In the genomic region with DNA sequence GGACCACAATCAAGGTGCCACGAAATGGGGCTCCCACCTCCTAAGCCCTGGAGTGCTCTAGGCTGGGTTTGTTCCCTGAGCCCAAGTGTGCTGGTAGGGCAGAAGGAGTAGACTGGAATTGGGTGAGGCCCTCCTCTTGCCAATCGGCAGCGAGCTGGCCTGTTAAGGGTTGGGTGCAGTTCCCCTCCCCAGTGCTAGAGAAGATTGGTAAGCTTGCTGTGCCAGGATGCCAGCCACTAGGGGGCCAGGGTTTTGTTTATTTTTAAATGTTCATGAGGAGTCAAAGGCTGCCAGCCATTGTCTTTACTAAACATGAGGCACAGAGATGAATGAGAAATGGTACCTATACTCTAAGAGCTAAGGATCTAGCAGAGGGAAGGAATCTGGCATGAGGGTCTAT, we compare ENCODE assay signal across 8 cellular contexts.
DNase-seq lines count a peak whose midpoint lies in the region; ATAC-seq and TF ChIP-seq lines count a peak whose summit lies in the region.

No MANE protein-coding gene starts in this region.

- no peak overlapping the region for H3K4me2 ChIP-seq in DOHH2 (ENCODE audit: low read length)

- no peaks in the 10 kb centered on the region for H3K79me2 ChIP-seq in DOHH2 (ENCODE audit: control insufficient read depth, low read length)

- DNase-seq in T47D (ENCODE audit: low read depth in 1 of 2, low spot score in 1 of 2), result peak; percentile 68 to 82
- no peak for DNase-seq in right lobe of liver
- DNase-seq in NCI-H2029 (lab: John Stamatoyannopoulos, UW), result no peak
- DNase-seq in effector CD4-positive, alpha-beta T cell, result no peak
- DNase-seq in cerebellum (ENCODE audit: low spot score), result no peak

- peaks cover 2% of the 10 kb centered on the region; the same call in 1 of the 2 replicates for H3K27me3 ChIP-seq in DOHH2 (ENCODE audit: control insufficient read depth, low read length)
- no peaks in the 10 kb centered on the region for H3K27me3 ChIP-seq in right lobe of liver

- H3K9me3 ChIP-seq in DOHH2 (ENCODE audit: control insufficient read depth, insufficient read depth, low read length) (no peaks in the 10 kb centered on the region), right lobe of liver (no peaks in the 10 kb centered on the region)

- H4K20me1 ChIP-seq in DOHH2 (ENCODE audit: control insufficient read depth, insufficient read depth, low read depth, low read length), result no peaks in the 10 kb centered on the region

- intact Hi-C loops in right lobe of liver (cut with DNase I), result no loop called here

- WGBS in right lobe of liver (ENCODE audit: insufficient coverage, low coverage, low lambda C conversion rate, missing lambda C conversion rate), result 87% methylated on average over 3 of the region's 3 CpGs

- H3F3A ChIP-seq in DOHH2 (ENCODE audit: control insufficient read depth, insufficient read depth), result no peaks in the 10 kb centered on the region

- in situ Hi-C loops in T47D (cut with HindIII; ENCODE audit: low pct_unique_long_range_greater_than_20kb, low sequenced_read_pairs), result no loop called here

- TF ChIP-seq CTCF in DOHH2 (IDR thresholded peaks at IDR 0.05; ENCODE audit: low read depth, low read length, poor library complexity, severe bottlenecking) (peak; percentile 59), LNCAP (IDR thresholded peaks at IDR 0.05) (peak; percentile 65), right lobe of liver (IDR thresholded peaks at IDR 0.05) (peak; percentile 44 to 57 (median 52))

- ATAC-seq in right lobe of liver, result peak; percentile 48 to 72 (median 68)
- ATAC-seq in HG02970 (IDR thresholded peaks at IDR 0.05; ENCODE audit: low FRiP score, unreplicated experiment), result no peak

- H3K4me1 ChIP-seq in DOHH2 (ENCODE audit: control insufficient read depth, low read length), result no peaks in the 10 kb centered on the region
- H3K4me1 ChIP-seq in right lobe of liver, result no peaks in the 10 kb centered on the region

- H3K4me3 ChIP-seq in DOHH2 (ENCODE audit: low read length) (no peak overlapping the region), right lobe of liver (no peak overlapping the region)

- no peak for TF ChIP-seq POLR2A in right lobe of liver (IDR thresholded peaks at IDR 0.05)

- no peaks in the 10 kb centered on the region for H3K36me3 ChIP-seq in DOHH2 (ENCODE audit: control insufficient read depth, low read length)
- H3K36me3 ChIP-seq in right lobe of liver, result no peaks in the 10 kb centered on the region

- H3K27ac ChIP-seq in DOHH2 (ENCODE audit: low read depth, low read length), result no peak overlapping the region
- H3K27ac ChIP-seq in right lobe of liver, result no peak overlapping the region

- H3K9me2 ChIP-seq in DOHH2 (replicated peaks; ENCODE audit: control insufficient read depth, low read length), result no peaks in the 10 kb centered on the region

Comparison
In these comparisons a context has a peak if more than half of its experiments do, and no peak if none do; other contexts are left out.
1. DNase-seq: peak in T47D (2 of 2); none in right lobe of liver (0 of 3), NCI-H2029 (single experiment), effector CD4-positive, alpha-beta T cell (single experiment) and cerebellum (single experiment).
2. Peak in every context shown above with its lines, with median percentiles within 50 percentile points of each other: CTCF ChIP-seq.